In genomic region chr20:61846074-61846473, GRCh38 we compare ENCODE assay signal across 1 cellular context.
TF ChIP-seq lines count a peak whose summit lies in the region.

No MANE protein-coding gene starts in this region.

TF ChIP-seq in HepG2, 621 proteins besides CTCF, POLR2A, EP300 and RAD21:
- TF ChIP-seq MYPOP (CRISPR knock-in tag; IDR thresholded peaks at IDR 0.05) (no peak), ZNF660 (CRISPR knock-in tag; IDR thresholded peaks at IDR 0.05; ENCODE audit: borderline replicate concordance, low read depth) (no peak), ZHX1 (CRISPR knock-in tag; IDR thresholded peaks at IDR 0.05; ENCODE audit: low read depth) (no peak)
